In genomic region chr4:39613093-39613656, GRCh38 we compare ENCODE assay signal across 10 cellular contexts. TPM values are rescaled to one million over a fixed set of nuclear protein-coding genes. Genes with fewer than 3 reads are reported as not detected.
DNase-seq lines count a peak whose midpoint lies in the region; ATAC-seq and TF ChIP-seq lines count a peak whose summit lies in the region.
"Had no signal": no experiment of that assay in that cellular context is flagged by ENCODE, and none has a peak within 500 bp of the region (broad histone marks: within the 10 kb centered on the region; RNA-seq: fewer than 3 reads in every experiment).

No MANE protein-coding gene starts in this region.

- WGBS in spleen, 5 donors: 36 to 41% (median 41%) methylated on average over 2 of the region's 2 CpGs

- in situ Hi-C loops in KBM-7 (cut with MboI; ENCODE audit: low pct_unique_long_range_greater_than_20kb, low sequenced_read_pairs): no loop called here

- H3K27me3 Mint-ChIP-seq in endothelial cell (ENCODE audit: unreplicated experiment): no peaks in the 10 kb centered on the region

- H3K27me3 ChIP-seq in spleen (replicated peaks in 1 of 7): no peaks in the 10 kb centered on the region
- no peaks in the 10 kb centered on the region; the same call in 1 of the 2 replicates for H3K27me3 ChIP-seq in BE2C

- H3K27ac ChIP-seq in spleen: peak overlapping the region in 7 of 8 donors; percentile 2 to 59 (median 32)

- no peaks in the 10 kb centered on the region for H3K4me1 Mint-ChIP-seq in endothelial cell (ENCODE audit: unreplicated experiment)

- H3K27ac Mint-ChIP-seq in endothelial cell (ENCODE audit: unreplicated experiment): peak overlapping the region; percentile 26

- no peak overlapping the region for H3K4me3 Mint-ChIP-seq in endothelial cell (ENCODE audit: unreplicated experiment)

- no peaks in the 10 kb centered on the region for H3K36me3 Mint-ChIP-seq in endothelial cell (ENCODE audit: low read depth, unreplicated experiment)

- intact Hi-C loops in spleen (cut with DNase I; ENCODE audit: low total_unique reads): no loop called here

- H3K4me3 ChIP-seq in spleen (no peak overlapping the region), BE2C (ENCODE audit: low read depth, low read length) (no peak overlapping the region)

- ATAC-seq in GM18861 (IDR thresholded peaks at IDR 0.05; ENCODE audit: unreplicated experiment) (peak; percentile 43), HG03354 (IDR thresholded peaks at IDR 0.05; ENCODE audit: poor library complexity, severe bottlenecking, unreplicated experiment) (peak; percentile 38)
- ATAC-seq: left lobe of liver had no signal

- DNase-seq in endothelial cell (ENCODE audit: low spot score) (no peak), spleen (no peak), KBM-7 (no peak), NCI-H748 treated with DMSO at 0.1 percent for 48 hours (lab: John Stamatoyannopoulos, UW) (no peak), BE2C (no peak), NOMO-1 treated with DMSO at 0.1 percent for 48 hours (lab: John Stamatoyannopoulos, UW; ENCODE audit: unreplicated experiment) (no peak)
- DNase-seq: dermis blood vessel endothelial cell had no signal

- H3K36me3 ChIP-seq in spleen: peaks cover 0 to 34% (median 0%) of the 10 kb centered on the region in 6 donors
- no peaks in the 10 kb centered on the region for H3K36me3 ChIP-seq in BE2C

- TF ChIP-seq CTCF in endothelial cell (IDR thresholded peaks at IDR 0.05; ENCODE audit: unreplicated experiment) (no peak), spleen (IDR thresholded peaks at IDR 0.05 in 8 of 11, conservative IDR thresholded peaks at IDR 0.05 in 3 of 11) (no peak), BE2C (IDR thresholded peaks at IDR 0.05; ENCODE audit: low read depth, low read length) (no peak)

- no peak for TF ChIP-seq POLR2A in spleen (IDR thresholded peaks at IDR 0.05)

- no peaks in the 10 kb centered on the region for H3K9me3 Mint-ChIP-seq in endothelial cell (ENCODE audit: unreplicated experiment)

- H3K4me1 ChIP-seq in spleen: peaks cover 5 to 88% (median 18%) of the 10 kb centered on the region in 6 donors
- no peaks in the 10 kb centered on the region for H3K4me1 ChIP-seq in BE2C

- H3K9me3 ChIP-seq in spleen: no peaks in the 10 kb centered on the region
- no peaks in the 10 kb centered on the region for H3K9me3 ChIP-seq in BE2C

RNA-seq across cellular contexts. Expression of gene SMIM14, which starts 25.5 kb away (rescaled TPM):
- 19.4 TPM for total RNA-seq in endothelial cell (ENCODE audit: unreplicated experiment)
- total RNA-seq in spleen: 10 to 100 TPM; 33.4 to 77.5 (median 55.3) TPM
- polyA plus RNA-seq in spleen: 100 to 1,000 TPM in 2 of 3 donors, 10 to 100 TPM in 1; 96.5 to 111 (median 108) TPM
- polyA plus RNA-seq in BE2C (2012; ENCODE audit: insufficient read depth, insufficient read length, low read depth): 4.7 TPM
